In the genomic region with DNA sequence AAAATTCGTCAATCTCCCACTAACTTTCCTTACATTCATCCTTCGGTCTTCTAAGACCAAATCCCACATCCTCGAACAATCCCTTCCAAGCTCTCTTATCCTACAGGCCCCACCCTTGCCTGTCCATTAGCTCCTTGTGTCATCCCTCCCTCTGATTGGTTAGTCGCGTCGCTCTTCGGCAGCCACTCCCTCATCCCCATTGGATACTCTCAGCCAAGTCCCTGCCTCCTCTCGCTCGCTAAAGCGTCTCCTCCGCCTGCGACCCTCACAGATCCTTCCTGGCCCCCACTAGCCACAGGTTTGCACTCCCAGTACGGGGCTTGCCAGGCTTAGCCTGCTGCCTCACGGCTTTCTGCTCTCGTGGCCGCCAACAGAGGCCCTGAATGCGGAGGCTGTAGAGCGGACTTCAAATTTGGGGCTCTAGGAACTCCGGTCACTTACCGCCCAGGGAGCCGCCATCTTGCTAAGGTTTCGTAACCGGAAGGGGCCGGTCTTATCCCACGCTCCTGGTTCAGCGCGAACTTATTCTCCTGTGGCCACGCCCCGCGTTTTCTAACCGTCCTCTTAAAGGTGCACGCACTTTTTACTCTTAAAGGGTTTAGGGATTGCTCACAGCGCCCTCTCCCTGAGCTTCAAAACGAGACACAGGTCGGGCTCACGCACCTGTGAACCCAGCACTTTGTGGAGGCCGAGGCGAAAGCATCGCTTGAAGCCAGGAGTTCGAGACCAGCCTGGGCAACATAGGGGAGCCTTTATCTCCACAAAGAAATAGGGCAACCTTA, we compare ENCODE assay signal across 1 cellular context.
TF ChIP-seq lines count a peak whose summit lies in the region.

A gene (minus strand): TSS at position 472 of the 782 bp plus-strand sequence. CDS start 13 bp downstream, at position 459.

TF ChIP-seq in K562, 482 proteins besides CTCF, POLR2A, EP300 and RAD21 (continued from another document and continues in another):
- TF ChIP-seq, protein P1, sequence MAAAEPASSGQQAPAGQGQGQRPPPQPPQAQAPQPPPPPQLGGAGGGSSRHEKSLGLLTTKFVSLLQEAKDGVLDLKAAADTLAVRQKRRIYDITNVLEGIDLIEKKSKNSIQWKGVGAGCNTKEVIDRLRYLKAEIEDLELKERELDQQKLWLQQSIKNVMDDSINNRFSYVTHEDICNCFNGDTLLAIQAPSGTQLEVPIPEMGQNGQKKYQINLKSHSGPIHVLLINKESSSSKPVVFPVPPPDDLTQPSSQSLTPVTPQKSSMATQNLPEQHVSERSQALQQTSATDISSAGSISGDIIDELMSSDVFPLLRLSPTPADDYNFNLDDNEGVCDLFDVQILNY (CRISPR knock-in tag; IDR thresholded peaks at IDR 0.05): no peak
- TF ChIP-seq ZNF175 (CRISPR knock-in tag; IDR thresholded peaks at IDR 0.05; ENCODE audit: low read depth) (no peak), SRSF9 (IDR thresholded peaks at IDR 0.05; ENCODE audit: borderline replicate concordance, low read depth, low read length) (no peak), ZNF717 (CRISPR knock-in tag; IDR thresholded peaks at IDR 0.05) (no peak), MBD2 (IDR thresholded peaks at IDR 0.05; ENCODE audit: borderline replicate concordance, low read depth) (peak; percentile 66), MEF2A (IDR thresholded peaks at IDR 0.05; ENCODE audit: control insufficient read depth, low read depth, low read length) (no peak), NBN (IDR thresholded peaks at IDR 0.05; ENCODE audit: low read depth) (peak; percentile 64; the same call in 1 of the 2 replicates), NUFIP1 (IDR thresholded peaks at IDR 0.05; ENCODE audit: partially characterized antibody) (no peak), MEIS2 (IDR thresholded peaks at IDR 0.05; ENCODE audit: partially characterized antibody) (no peak), PYGO2 (tag; IDR thresholded peaks at IDR 0.05) (no peak), ZBED1 (IDR thresholded peaks at IDR 0.05) (no peak), RFX7 (CRISPR knock-in tag; IDR thresholded peaks at IDR 0.05) (no peak), NFYB (IDR thresholded peaks at IDR 0.05; ENCODE audit: extremely low read depth, insufficient read length) (no peak), CREB1 (IDR thresholded peaks at IDR 0.05) (peak; percentile 49), CREB1 (CRISPR knock-in tag; IDR thresholded peaks at IDR 0.05) (peak; percentile 62; the same call in 1 of the 2 replicates), NCOA1 (IDR thresholded peaks at IDR 0.05; ENCODE audit: low read depth) (no peak), SAFB (IDR thresholded peaks at IDR 0.05; ENCODE audit: borderline replicate concordance, low read depth, low read length) (no peak), TAF9B (IDR thresholded peaks at IDR 0.05; ENCODE audit: partially characterized antibody) (peak; percentile 96), ZNF12 (CRISPR knock-in tag; IDR thresholded peaks at IDR 0.05) (no peak), TCF7L2 (IDR thresholded peaks at IDR 0.05; ENCODE audit: low read depth, low read length) (no peak), EZH2 (IDR thresholded peaks at IDR 0.05; ENCODE audit: borderline replicate concordance, low read depth, low read length) (no peak), NCOA2 (IDR thresholded peaks at IDR 0.05; ENCODE audit: partially characterized antibody in 2 of 2) (no peak), PURB (CRISPR knock-in tag; IDR thresholded peaks at IDR 0.05; ENCODE audit: low read depth) (no peak), ARID1B (IDR thresholded peaks at IDR 0.05) (0 out of 2 replicates have a peak, but pooled peaks have one; percentile 25), ZBTB1 (CRISPR knock-in tag; IDR thresholded peaks at IDR 0.05; ENCODE audit: borderline replicate concordance, low read depth) (no peak), CHD1 (IDR thresholded peaks at IDR 0.05; ENCODE audit: low read length) (no peak), PTRF (tag; IDR thresholded peaks at IDR 0.05) (no peak), RCOR1 (IDR thresholded peaks at IDR 0.05; ENCODE audit: borderline replicate concordance in 1 of 2, low read depth in 2 of 2, low read length in 2 of 2) (no peak; a peak in 1 of 4 replicates)
- TF ChIP-seq, protein P2, sequence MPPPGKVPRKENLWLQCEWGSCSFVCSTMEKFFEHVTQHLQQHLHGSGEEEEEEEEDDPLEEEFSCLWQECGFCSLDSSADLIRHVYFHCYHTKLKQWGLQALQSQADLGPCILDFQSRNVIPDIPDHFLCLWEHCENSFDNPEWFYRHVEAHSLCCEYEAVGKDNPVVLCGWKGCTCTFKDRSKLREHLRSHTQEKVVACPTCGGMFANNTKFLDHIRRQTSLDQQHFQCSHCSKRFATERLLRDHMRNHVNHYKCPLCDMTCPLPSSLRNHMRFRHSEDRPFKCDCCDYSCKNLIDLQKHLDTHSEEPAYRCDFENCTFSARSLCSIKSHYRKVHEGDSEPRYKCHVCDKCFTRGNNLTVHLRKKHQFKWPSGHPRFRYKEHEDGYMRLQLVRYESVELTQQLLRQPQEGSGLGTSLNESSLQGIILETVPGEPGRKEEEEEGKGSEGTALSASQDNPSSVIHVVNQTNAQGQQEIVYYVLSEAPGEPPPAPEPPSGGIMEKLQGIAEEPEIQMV (tag; conservative IDR thresholded peaks at IDR 0.05; ENCODE audit: low read depth): no peak
- TF ChIP-seq, protein P3, sequence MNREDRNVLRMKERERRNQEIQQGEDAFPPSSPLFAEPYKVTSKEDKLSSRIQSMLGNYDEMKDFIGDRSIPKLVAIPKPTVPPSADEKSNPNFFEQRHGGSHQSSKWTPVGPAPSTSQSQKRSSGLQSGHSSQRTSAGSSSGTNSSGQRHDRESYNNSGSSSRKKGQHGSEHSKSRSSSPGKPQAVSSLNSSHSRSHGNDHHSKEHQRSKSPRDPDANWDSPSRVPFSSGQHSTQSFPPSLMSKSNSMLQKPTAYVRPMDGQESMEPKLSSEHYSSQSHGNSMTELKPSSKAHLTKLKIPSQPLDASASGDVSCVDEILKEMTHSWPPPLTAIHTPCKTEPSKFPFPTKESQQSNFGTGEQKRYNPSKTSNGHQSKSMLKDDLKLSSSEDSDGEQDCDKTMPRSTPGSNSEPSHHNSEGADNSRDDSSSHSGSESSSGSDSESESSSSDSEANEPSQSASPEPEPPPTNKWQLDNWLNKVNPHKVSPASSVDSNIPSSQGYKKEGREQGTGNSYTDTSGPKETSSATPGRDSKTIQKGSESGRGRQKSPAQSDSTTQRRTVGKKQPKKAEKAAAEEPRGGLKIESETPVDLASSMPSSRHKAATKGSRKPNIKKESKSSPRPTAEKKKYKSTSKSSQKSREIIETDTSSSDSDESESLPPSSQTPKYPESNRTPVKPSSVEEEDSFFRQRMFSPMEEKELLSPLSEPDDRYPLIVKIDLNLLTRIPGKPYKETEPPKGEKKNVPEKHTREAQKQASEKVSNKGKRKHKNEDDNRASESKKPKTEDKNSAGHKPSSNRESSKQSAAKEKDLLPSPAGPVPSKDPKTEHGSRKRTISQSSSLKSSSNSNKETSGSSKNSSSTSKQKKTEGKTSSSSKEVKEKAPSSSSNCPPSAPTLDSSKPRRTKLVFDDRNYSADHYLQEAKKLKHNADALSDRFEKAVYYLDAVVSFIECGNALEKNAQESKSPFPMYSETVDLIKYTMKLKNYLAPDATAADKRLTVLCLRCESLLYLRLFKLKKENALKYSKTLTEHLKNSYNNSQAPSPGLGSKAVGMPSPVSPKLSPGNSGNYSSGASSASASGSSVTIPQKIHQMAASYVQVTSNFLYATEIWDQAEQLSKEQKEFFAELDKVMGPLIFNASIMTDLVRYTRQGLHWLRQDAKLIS (CRISPR knock-in tag; IDR thresholded peaks at IDR 0.05): peak; percentile 34; the same call in 1 of the 2 replicates
- TF ChIP-seq, protein P4, sequence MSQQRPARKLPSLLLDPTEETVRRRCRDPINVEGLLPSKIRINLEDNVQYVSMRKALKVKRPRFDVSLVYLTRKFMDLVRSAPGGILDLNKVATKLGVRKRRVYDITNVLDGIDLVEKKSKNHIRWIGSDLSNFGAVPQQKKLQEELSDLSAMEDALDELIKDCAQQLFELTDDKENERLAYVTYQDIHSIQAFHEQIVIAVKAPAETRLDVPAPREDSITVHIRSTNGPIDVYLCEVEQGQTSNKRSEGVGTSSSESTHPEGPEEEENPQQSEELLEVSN (IDR thresholded peaks at IDR 0.05; ENCODE audit: borderline replicate concordance in 1 of 2, extremely low read depth in 1 of 2, insufficient read depth in 1 of 2, insufficient read length in 1 of 2, low read depth in 1 of 2, low read length in 1 of 2, poor library complexity in 1 of 2, severe bottlenecking in 1 of 2): peak in 1 of 2 experiments; percentile 44
- TF ChIP-seq, protein P5, sequence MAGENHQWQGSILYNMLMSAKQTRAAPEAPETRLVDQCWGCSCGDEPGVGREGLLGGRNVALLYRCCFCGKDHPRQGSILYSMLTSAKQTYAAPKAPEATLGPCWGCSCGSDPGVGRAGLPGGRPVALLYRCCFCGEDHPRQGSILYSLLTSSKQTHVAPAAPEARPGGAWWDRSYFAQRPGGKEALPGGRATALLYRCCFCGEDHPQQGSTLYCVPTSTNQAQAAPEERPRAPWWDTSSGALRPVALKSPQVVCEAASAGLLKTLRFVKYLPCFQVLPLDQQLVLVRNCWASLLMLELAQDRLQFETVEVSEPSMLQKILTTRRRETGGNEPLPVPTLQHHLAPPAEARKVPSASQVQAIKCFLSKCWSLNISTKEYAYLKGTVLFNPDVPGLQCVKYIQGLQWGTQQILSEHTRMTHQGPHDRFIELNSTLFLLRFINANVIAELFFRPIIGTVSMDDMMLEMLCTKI (IDR thresholded peaks at IDR 0.05; ENCODE audit: partially characterized antibody): no peak
- TF ChIP-seq, protein P6, sequence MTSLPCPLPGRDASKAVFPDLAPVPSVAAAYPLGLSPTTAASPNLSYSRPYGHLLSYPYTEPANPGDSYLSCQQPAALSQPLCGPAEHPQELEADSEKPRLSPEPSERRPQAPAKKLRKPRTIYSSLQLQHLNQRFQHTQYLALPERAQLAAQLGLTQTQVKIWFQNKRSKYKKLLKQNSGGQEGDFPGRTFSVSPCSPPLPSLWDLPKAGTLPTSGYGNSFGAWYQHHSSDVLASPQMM (CRISPR knock-in tag; IDR thresholded peaks at IDR 0.05): no peak
- TF ChIP-seq, protein P7, sequence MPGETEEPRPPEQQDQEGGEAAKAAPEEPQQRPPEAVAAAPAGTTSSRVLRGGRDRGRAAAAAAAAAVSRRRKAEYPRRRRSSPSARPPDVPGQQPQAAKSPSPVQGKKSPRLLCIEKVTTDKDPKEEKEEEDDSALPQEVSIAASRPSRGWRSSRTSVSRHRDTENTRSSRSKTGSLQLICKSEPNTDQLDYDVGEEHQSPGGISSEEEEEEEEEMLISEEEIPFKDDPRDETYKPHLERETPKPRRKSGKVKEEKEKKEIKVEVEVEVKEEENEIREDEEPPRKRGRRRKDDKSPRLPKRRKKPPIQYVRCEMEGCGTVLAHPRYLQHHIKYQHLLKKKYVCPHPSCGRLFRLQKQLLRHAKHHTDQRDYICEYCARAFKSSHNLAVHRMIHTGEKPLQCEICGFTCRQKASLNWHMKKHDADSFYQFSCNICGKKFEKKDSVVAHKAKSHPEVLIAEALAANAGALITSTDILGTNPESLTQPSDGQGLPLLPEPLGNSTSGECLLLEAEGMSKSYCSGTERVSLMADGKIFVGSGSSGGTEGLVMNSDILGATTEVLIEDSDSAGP (CRISPR knock-in tag; IDR thresholded peaks at IDR 0.05): peak; percentile 98
- TF ChIP-seq, protein P8, sequence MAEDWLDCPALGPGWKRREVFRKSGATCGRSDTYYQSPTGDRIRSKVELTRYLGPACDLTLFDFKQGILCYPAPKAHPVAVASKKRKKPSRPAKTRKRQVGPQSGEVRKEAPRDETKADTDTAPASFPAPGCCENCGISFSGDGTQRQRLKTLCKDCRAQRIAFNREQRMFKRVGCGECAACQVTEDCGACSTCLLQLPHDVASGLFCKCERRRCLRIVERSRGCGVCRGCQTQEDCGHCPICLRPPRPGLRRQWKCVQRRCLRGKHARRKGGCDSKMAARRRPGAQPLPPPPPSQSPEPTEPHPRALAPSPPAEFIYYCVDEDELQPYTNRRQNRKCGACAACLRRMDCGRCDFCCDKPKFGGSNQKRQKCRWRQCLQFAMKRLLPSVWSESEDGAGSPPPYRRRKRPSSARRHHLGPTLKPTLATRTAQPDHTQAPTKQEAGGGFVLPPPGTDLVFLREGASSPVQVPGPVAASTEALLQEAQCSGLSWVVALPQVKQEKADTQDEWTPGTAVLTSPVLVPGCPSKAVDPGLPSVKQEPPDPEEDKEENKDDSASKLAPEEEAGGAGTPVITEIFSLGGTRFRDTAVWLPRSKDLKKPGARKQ (CRISPR knock-in tag; IDR thresholded peaks at IDR 0.05): no peak
- TF ChIP-seq, protein P9, sequence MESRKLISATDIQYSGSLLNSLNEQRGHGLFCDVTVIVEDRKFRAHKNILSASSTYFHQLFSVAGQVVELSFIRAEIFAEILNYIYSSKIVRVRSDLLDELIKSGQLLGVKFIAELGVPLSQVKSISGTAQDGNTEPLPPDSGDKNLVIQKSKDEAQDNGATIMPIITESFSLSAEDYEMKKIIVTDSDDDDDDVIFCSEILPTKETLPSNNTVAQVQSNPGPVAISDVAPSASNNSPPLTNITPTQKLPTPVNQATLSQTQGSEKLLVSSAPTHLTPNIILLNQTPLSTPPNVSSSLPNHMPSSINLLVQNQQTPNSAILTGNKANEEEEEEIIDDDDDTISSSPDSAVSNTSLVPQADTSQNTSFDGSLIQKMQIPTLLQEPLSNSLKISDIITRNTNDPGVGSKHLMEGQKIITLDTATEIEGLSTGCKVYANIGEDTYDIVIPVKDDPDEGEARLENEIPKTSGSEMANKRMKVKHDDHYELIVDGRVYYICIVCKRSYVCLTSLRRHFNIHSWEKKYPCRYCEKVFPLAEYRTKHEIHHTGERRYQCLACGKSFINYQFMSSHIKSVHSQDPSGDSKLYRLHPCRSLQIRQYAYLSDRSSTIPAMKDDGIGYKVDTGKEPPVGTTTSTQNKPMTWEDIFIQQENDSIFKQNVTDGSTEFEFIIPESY (CRISPR knock-in tag; IDR thresholded peaks at IDR 0.05): 0 out of 2 replicates have a peak, but pooled peaks have one; percentile 21
- TF ChIP-seq, protein P10, sequence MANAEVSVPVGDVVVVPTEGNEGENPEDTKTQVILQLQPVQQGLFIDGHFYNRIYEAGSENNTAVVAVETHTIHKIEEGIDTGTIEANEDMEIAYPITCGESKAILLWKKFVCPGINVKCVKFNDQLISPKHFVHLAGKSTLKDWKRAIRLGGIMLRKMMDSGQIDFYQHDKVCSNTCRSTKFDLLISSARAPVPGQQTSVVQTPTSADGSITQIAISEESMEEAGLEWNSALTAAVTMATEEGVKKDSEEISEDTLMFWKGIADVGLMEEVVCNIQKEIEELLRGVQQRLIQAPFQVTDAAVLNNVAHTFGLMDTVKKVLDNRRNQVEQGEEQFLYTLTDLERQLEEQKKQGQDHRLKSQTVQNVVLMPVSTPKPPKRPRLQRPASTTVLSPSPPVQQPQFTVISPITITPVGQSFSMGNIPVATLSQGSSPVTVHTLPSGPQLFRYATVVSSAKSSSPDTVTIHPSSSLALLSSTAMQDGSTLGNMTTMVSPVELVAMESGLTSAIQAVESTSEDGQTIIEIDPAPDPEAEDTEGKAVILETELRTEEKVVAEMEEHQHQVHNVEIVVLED (CRISPR knock-in tag; IDR thresholded peaks at IDR 0.05): 0 out of 2 replicates have a peak, but pooled peaks have one; percentile 11
- TF ChIP-seq, protein P11, sequence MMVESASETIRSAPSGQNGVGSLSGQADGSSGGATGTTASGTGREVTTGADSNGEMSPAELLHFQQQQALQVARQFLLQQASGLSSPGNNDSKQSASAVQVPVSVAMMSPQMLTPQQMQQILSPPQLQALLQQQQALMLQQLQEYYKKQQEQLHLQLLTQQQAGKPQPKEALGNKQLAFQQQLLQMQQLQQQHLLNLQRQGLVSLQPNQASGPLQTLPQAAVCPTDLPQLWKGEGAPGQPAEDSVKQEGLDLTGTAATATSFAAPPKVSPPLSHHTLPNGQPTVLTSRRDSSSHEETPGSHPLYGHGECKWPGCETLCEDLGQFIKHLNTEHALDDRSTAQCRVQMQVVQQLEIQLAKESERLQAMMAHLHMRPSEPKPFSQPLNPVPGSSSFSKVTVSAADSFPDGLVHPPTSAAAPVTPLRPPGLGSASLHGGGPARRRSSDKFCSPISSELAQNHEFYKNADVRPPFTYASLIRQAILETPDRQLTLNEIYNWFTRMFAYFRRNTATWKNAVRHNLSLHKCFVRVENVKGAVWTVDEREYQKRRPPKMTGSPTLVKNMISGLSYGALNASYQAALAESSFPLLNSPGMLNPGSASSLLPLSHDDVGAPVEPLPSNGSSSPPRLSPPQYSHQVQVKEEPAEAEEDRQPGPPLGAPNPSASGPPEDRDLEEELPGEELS (CRISPR knock-in tag; IDR thresholded peaks at IDR 0.05; ENCODE audit: borderline replicate concordance): no peak
